ENCODE assay signal across 13 cellular contexts in the genomic region with DNA sequence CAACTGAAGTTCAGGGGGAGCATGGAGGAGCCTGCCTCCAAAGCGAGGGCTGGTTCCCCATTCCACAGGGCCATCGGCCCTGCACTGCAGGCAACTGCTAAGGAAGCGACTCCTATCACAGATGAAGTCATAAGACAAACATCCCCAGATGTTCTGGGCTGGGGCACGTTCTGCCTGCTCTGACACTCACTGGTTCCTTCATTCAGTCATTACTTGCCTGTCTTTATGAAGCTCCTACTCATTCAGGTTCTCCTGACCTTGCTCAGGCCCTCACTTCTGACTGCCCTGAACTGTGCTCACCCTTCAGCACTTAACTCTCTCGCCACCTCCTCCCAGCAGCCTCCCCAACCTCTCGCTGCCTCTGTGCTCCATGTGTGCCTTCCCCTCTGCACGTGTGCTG. TPM values are rescaled to one million over a fixed set of nuclear protein-coding genes. Genes with fewer than 3 reads are reported as not detected.
DNase-seq lines count a peak whose midpoint lies in the region; ATAC-seq and TF ChIP-seq lines count a peak whose summit lies in the region.
"Had no signal": no experiment of that assay in that cellular context is flagged by ENCODE, and none has a peak within 500 bp of the region (broad histone marks: within the 10 kb centered on the region; RNA-seq: fewer than 3 reads in every experiment).

No MANE protein-coding gene starts in this region.

- H3K36me3 Mint-ChIP-seq in stimulated activated effector memory CD8-positive, alpha-beta T cell treated with anti-CD3 and anti-CD28 coated beads, Interleukin-12 subunit alpha, Interleukin-12 subunit beta, amount 100 ng/mL, for 72 hours, result no peaks in the 10 kb centered on the region

- H3K27ac Mint-ChIP-seq in stimulated activated effector memory CD8-positive, alpha-beta T cell treated with anti-CD3 and anti-CD28 coated beads, Interleukin-12 subunit alpha, Interleukin-12 subunit beta, amount 100 ng/mL, for 72 hours, result no peak overlapping the region

- no peaks in the 10 kb centered on the region for H3K36me3 ChIP-seq in ovary

- DNase-seq in DMS53 (lab: John Stamatoyannopoulos, UW), result peak; percentile 17
- no peak for DNase-seq in DMS53 treated with DMSO at 0.1 percent for 48 hours (lab: John Stamatoyannopoulos, UW; ENCODE audit: unreplicated experiment)
- DNase-seq in NOMO-1 treated with dmso at 0.1 percent for 144 hours (lab: John Stamatoyannopoulos, UW; ENCODE audit: unreplicated experiment), result peak; percentile 9
- DNase-seq in fibroblast of mammary gland (ENCODE audit: low read depth), result peak; percentile 10
- DNase-seq in stimulated activated effector memory CD8-positive, alpha-beta T cell treated with anti-CD3 and anti-CD28 coated beads, Interleukin-12 subunit alpha, Interleukin-12 subunit beta, amount 100 ng/mL, for 72 hours (ENCODE audit: low spot score in 2 of 2), result no peak
- DNase-seq in ovary, result no peak
- DNase-seq in NCI-H524 (lab: John Stamatoyannopoulos, UW), result no peak
- DNase-seq: H7; NCI-H187; NCI-H510A; stimulated activated CD4-positive, alpha-beta T cell treated with anti-CD3 and anti-CD28 coated beads, Interleukin-2, amount 100 ng/mL, for 48 hours had no signal

- H3K9me3 ChIP-seq in ovary, result no peaks in the 10 kb centered on the region

- TF ChIP-seq EP300 in ovary (IDR thresholded peaks at IDR 0.05), result no peak

- no peak overlapping the region for H3K27ac ChIP-seq in ovary
- H3K27ac ChIP-seq: 22Rv1 had no signal

- TF ChIP-seq CTCF in fibroblast of mammary gland (conservative IDR thresholded peaks at IDR 0.05; ENCODE audit: control insufficient read depth, insufficient read depth, low read depth, low read length) (no peak), ovary (IDR thresholded peaks at IDR 0.05) (no peak)

- peaks cover 16% of the 10 kb centered on the region for H3K4me1 Mint-ChIP-seq in stimulated activated effector memory CD8-positive, alpha-beta T cell treated with anti-CD3 and anti-CD28 coated beads, Interleukin-12 subunit alpha, Interleukin-12 subunit beta, amount 100 ng/mL, for 72 hours

- peak; percentile 35 for ATAC-seq in stimulated activated effector memory CD8-positive, alpha-beta T cell treated with anti-CD3 and anti-CD28 coated beads, Interleukin-12 subunit alpha, Interleukin-12 subunit beta, amount 100 ng/mL, for 72 hours
- ATAC-seq in GM21723 (IDR thresholded peaks at IDR 0.05; ENCODE audit: unreplicated experiment), result no peak

- H3K27me3 ChIP-seq in ovary, result no peaks in the 10 kb centered on the region

- H3K4me1 ChIP-seq in ovary (ENCODE audit: insufficient read depth), result peaks cover 4% of the 10 kb centered on the region

- no peak for TF ChIP-seq POLR2A in ovary (IDR thresholded peaks at IDR 0.05)

- H3K9me3 Mint-ChIP-seq in stimulated activated effector memory CD8-positive, alpha-beta T cell treated with anti-CD3 and anti-CD28 coated beads, Interleukin-12 subunit alpha, Interleukin-12 subunit beta, amount 100 ng/mL, for 72 hours, result no peaks in the 10 kb centered on the region

- intact Hi-C loops in ovary (cut with DNase I), result loop anchor here in 1 of 4 donors (5.0 kb wide), 1 partner anchor 93 kb away; a partner anchor contains a TSS

- no peak overlapping the region for H3K4me3 Mint-ChIP-seq in stimulated activated effector memory CD8-positive, alpha-beta T cell treated with anti-CD3 and anti-CD28 coated beads, Interleukin-12 subunit alpha, Interleukin-12 subunit beta, amount 100 ng/mL, for 72 hours

- H3K4me3 ChIP-seq in fibroblast of mammary gland (ENCODE audit: control insufficient read depth, low read depth, low read length) (no peak overlapping the region), ovary (no peak overlapping the region)

- WGBS in ovary, 3 donors, result 73 to 82% (median 77%) methylated on average over 7 of the region's 7 CpGs

RNA-seq across cellular contexts. Expression of a gene that starts 2.5 kb away (rescaled TPM):
- total RNA-seq in ovary, result 10 to 100 TPM in 1 of 7 donors, 1 to 10 TPM in 6; 1.2 to 10.1 (median 5.0) TPM
- 1 to 10 TPM; 2.5 TPM for polyA plus RNA-seq in ovary
- total RNA-seq: H7 had no signal

Comparison
In these comparisons a context has a peak if more than half of its experiments do, and no peak if none do; other contexts are left out.
1. DNase-seq: peak in DMS53 (single experiment), NOMO-1 treated with dmso at 0.1 percent for 144 hours (single experiment) and fibroblast of mammary gland (single experiment); none in DMS53 treated with DMSO at 0.1 percent for 48 hours (single experiment), stimulated activated effector memory CD8-positive, alpha-beta T cell treated with anti-CD3 and anti-CD28 coated beads, Interleukin-12 subunit alpha, Interleukin-12 subunit beta, amount 100 ng/mL, for 72 hours (0 of 2), ovary (0 of 5) and NCI-H524 (0 of 2).